Comparison of ENCODE assay signal across 12 cellular contexts in genomic region chr15:41926184-41927056, GRCh38. TPM values are rescaled to one million over a fixed set of nuclear protein-coding genes. Genes with fewer than 3 reads are reported as not detected.
DNase-seq lines count a peak whose midpoint lies in the region; ATAC-seq, FAIRE-seq and TF ChIP-seq lines count a peak whose summit lies in the region.
"Had no signal": no experiment of that assay in that cellular context is flagged by ENCODE, and none has a peak within 500 bp of the region (broad histone marks: within the 10 kb centered on the region; RNA-seq: fewer than 3 reads in every experiment).

No MANE protein-coding gene starts in this region.

- TF ChIP-seq CTCF in stomach (IDR thresholded peaks at IDR 0.05), result no peak

- H3K36me3 Mint-ChIP-seq in activated CD4-positive, alpha-beta T cell treated with anti-CD3 and anti-CD28 coated beads for 36 hours (ENCODE audit: low read depth), result peaks cover 5% of the 10 kb centered on the region
- H3K36me3 Mint-ChIP-seq in activated naive CD8-positive, alpha-beta T cell treated with anti-CD3 and anti-CD28 coated beads, Interleukin-2, amount 50 U/mL, for 24 hours (ENCODE audit: low read depth), result peaks cover 6% of the 10 kb centered on the region
- H3K36me3 Mint-ChIP-seq in immature natural killer cell, result peaks cover 0 to 10% (median 4%) of the 10 kb centered on the region in 3 donors

- no peak for DNase-seq in activated CD4-positive, alpha-beta T cell treated with anti-CD3 and anti-CD28 coated beads for 36 hours
- no peak for DNase-seq in activated CD4-positive, alpha-beta T cell treated with anti-CD3 and anti-CD28 coated beads, Interleukin-2, amount 50 U/mL, for 48 hours
- no peak for DNase-seq in activated naive CD8-positive, alpha-beta T cell treated with anti-CD3 and anti-CD28 coated beads, Interleukin-2, amount 50 U/mL, for 24 hours
- DNase-seq in immature natural killer cell (no peak), stomach (peak; percentile 45), NCI-H1092 (lab: John Stamatoyannopoulos, UW) (no peak), urothelium cell line (ENCODE audit: low spot score) (no peak)
- DNase-seq: left cardiac atrium, NCI-H1048 had no signal

- H3K4me3 Mint-ChIP-seq in activated CD4-positive, alpha-beta T cell treated with anti-CD3 and anti-CD28 coated beads for 36 hours, result no peak overlapping the region
- H3K4me3 Mint-ChIP-seq in activated naive CD8-positive, alpha-beta T cell treated with anti-CD3 and anti-CD28 coated beads, Interleukin-2, amount 50 U/mL, for 24 hours, result no peak overlapping the region
- H3K4me3 Mint-ChIP-seq in immature natural killer cell, result peak overlapping the region in 2 of 5 donors; percentile 5 to 57

- no peak for FAIRE-seq in urothelium cell line (lab: Jason Lieb, UNC)
- FAIRE-seq: GM18507 had no signal

- no peak for TF ChIP-seq POLR2A in stomach (IDR thresholded peaks at IDR 0.05)

- no peak for TF ChIP-seq EP300 in stomach (IDR thresholded peaks at IDR 0.05)

- H3K4me1 ChIP-seq in stomach, result peaks cover 45 to 81% (median 72%) of the 10 kb centered on the region in 4 donors

- intact Hi-C loops in activated CD4-positive, alpha-beta T cell treated with anti-CD3 and anti-CD28 coated beads for 36 hours (cut with DNase I, micrococcal nuclease), result no loop called here
- intact Hi-C loops in stomach (cut with DNase I; ENCODE audit: low total_unique reads), result no loop called here

- no peaks in the 10 kb centered on the region for H3K27me3 ChIP-seq in stomach
- H3K27me3 ChIP-seq: cardiac muscle cell had no signal

- peak; percentile 38 for ATAC-seq in activated CD4-positive, alpha-beta T cell treated with anti-CD3 and anti-CD28 coated beads for 36 hours
- ATAC-seq in activated naive CD8-positive, alpha-beta T cell treated with anti-CD3 and anti-CD28 coated beads, Interleukin-2, amount 50 U/mL, for 24 hours, result no peak
- ATAC-seq in HG02885 (IDR thresholded peaks at IDR 0.05; ENCODE audit: poor library complexity, unreplicated experiment), result no peak

- no peaks in the 10 kb centered on the region for H3K27me3 Mint-ChIP-seq in activated CD4-positive, alpha-beta T cell treated with anti-CD3 and anti-CD28 coated beads for 36 hours
- H3K27me3 Mint-ChIP-seq in activated naive CD8-positive, alpha-beta T cell treated with anti-CD3 and anti-CD28 coated beads, Interleukin-2, amount 50 U/mL, for 24 hours, result no peaks in the 10 kb centered on the region
- H3K27me3 Mint-ChIP-seq in immature natural killer cell (ENCODE audit: low read depth in 3 of 3), result peaks cover 0 to 9% (median 0%) of the 10 kb centered on the region in 3 donors

- CTCF ChIA-PET in activated CD4-positive, alpha-beta T cell treated with anti-CD3 and anti-CD28 coated beads for 36 hours (lab: Charles Lee), result interaction anchor here (1.0 to 1.2 kb wide), 2 partner anchors 14 to 46 kb away, joined by 3 to 4 read pairs; partner anchors contain the start of gene EHD4

- peak overlapping the region; percentile 65 to 78 (median 68) for H3K27ac ChIP-seq in stomach

- peaks cover 0 to 9% (median 5%) of the 10 kb centered on the region in 4 donors for H3K36me3 ChIP-seq in stomach
- H3K36me3 ChIP-seq: cardiac muscle cell had no signal

- 54 to 69% (median 62%) methylated on average over 10 of the region's 10 CpGs for WGBS in stomach, 5 donors

- H3K9me3 Mint-ChIP-seq in activated CD4-positive, alpha-beta T cell treated with anti-CD3 and anti-CD28 coated beads for 36 hours (ENCODE audit: low read depth), result no peaks in the 10 kb centered on the region
- H3K9me3 Mint-ChIP-seq in activated naive CD8-positive, alpha-beta T cell treated with anti-CD3 and anti-CD28 coated beads, Interleukin-2, amount 50 U/mL, for 24 hours, result no peaks in the 10 kb centered on the region
- no peaks in the 10 kb centered on the region for H3K9me3 Mint-ChIP-seq in immature natural killer cell

- no peaks in the 10 kb centered on the region for H3K9me3 ChIP-seq in stomach

- peak overlapping the region; percentile 49 for H3K27ac Mint-ChIP-seq in activated CD4-positive, alpha-beta T cell treated with anti-CD3 and anti-CD28 coated beads for 36 hours
- peak overlapping the region; percentile 29 for H3K27ac Mint-ChIP-seq in activated naive CD8-positive, alpha-beta T cell treated with anti-CD3 and anti-CD28 coated beads, Interleukin-2, amount 50 U/mL, for 24 hours
- peak overlapping the region; percentile 7 to 75 (median 46) for H3K27ac Mint-ChIP-seq in immature natural killer cell

- peaks cover 37% of the 10 kb centered on the region for H3K4me1 Mint-ChIP-seq in activated CD4-positive, alpha-beta T cell treated with anti-CD3 and anti-CD28 coated beads for 36 hours
- peaks cover 51% of the 10 kb centered on the region for H3K4me1 Mint-ChIP-seq in activated naive CD8-positive, alpha-beta T cell treated with anti-CD3 and anti-CD28 coated beads, Interleukin-2, amount 50 U/mL, for 24 hours
- H3K4me1 Mint-ChIP-seq in immature natural killer cell, result peaks cover 11 to 12% of the 10 kb centered on the region in 2 donors

- POLR2A ChIA-PET in activated CD4-positive, alpha-beta T cell treated with anti-CD3 and anti-CD28 coated beads for 36 hours (lab: Charles Lee), result no interaction called here

- no peak overlapping the region for H3K4me3 ChIP-seq in stomach
- H3K4me3 ChIP-seq: cardiac muscle cell had no signal

RNA-seq across cellular contexts. Expression of gene SPTBN5, which starts 32.6 kb away (rescaled TPM):
- total RNA-seq in activated CD4-positive, alpha-beta T cell treated with anti-CD3 and anti-CD28 coated beads for 36 hours, result under 1 TPM; 0.46 to 0.51 TPM
- polyA plus RNA-seq in immature natural killer cell, result under 1 TPM in 1 of 3 donors, not detected in 2; 0.06 TPM
- 1 to 10 TPM in 1 of 5 donors, under 1 TPM in 3, not detected in 1; 0.29 to 4.9 (median 0.80) TPM for total RNA-seq in stomach
- 1 to 10 TPM; 2.6 to 3.2 (median 2.9) TPM for polyA plus RNA-seq in stomach

RNA-seq across cellular contexts. Expression of gene EHD4, which starts 45.9 kb away (rescaled TPM):
- 10 to 100 TPM; 34.7 to 35.7 TPM for total RNA-seq in activated CD4-positive, alpha-beta T cell treated with anti-CD3 and anti-CD28 coated beads for 36 hours
- polyA plus RNA-seq in immature natural killer cell (1 to 10 TPM; 5.3 to 7.3 (median 7.0) TPM), stomach (10 to 100 TPM in 1 of 3 donors, 1 to 10 TPM in 2; 5.8 to 12.1 (median 9.8) TPM)
- total RNA-seq in stomach, result 10 to 100 TPM in 4 of 5 donors, 1 to 10 TPM in 1; 9.4 to 86.4 (median 23.1) TPM
